Comparison of ENCODE assay signal across 1 cellular context in the genomic region with DNA sequence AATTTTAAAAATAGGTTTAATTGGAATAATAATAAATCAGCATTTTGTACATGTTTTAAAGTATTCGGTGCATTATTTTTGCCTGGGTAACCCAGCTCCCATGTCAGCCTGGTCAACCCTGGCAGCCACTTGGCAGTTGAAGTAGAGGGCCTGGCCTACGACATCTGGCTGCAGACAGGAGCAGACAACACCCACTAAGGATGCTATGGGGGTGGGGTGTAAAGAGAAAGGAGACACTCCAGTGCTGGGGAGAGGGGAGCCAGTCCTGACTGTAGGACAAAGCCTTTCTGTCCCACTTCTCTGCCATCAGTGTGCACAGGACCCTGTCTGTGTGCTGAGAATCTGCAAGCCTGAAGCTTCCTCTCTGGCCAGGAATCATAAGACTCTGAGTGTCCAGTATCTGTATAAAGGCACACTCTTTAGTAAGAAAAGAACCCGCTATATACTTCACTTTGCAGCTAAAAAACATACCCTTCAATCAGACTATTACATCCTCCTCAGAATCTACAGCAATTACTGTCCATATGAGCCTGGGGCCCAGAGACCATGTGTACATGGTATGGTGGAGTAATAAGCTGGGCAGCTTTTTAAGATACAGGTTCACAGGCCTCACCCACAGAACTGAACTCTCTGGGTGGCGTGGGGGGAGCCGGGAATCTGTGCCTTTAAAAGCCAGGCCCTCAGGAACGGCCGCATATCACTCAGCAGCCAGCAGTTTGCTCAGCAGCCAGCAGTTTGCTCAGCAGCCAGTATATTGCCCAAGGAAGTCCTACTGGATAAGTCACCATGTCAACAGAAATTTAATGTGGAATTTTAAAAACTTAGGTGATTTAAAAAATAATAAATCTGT.
TF ChIP-seq lines count a peak whose summit lies in the region.

No MANE protein-coding gene starts in this region.

TF ChIP-seq in WTC11, 78 proteins besides CTCF, POLR2A, EP300 and RAD21:
- no peak for TF ChIP-seq NFATC4 (CRISPR knock-in tag; IDR thresholded peaks at IDR 0.05)
- TF ChIP-seq, protein P1, sequence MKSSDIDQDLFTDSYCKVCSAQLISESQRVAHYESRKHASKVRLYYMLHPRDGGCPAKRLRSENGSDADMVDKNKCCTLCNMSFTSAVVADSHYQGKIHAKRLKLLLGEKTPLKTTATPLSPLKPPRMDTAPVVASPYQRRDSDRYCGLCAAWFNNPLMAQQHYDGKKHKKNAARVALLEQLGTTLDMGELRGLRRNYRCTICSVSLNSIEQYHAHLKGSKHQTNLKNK (CRISPR knock-in tag; IDR thresholded peaks at IDR 0.05), result no peak
- TF ChIP-seq ZNF219 (CRISPR knock-in tag; IDR thresholded peaks at IDR 0.05; ENCODE audit: borderline replicate concordance), result no peak
- no peak for TF ChIP-seq ZNF416 (CRISPR knock-in tag; IDR thresholded peaks at IDR 0.05)
